In genomic region chr6:33431880-33432541, GRCh38 we compare ENCODE assay signal across 11 cellular contexts. TPM values are rescaled to one million over a fixed set of nuclear protein-coding genes. Genes with fewer than 3 reads are reported as not detected.
DNase-seq lines count a peak whose midpoint lies in the region; ATAC-seq and TF ChIP-seq lines count a peak whose summit lies in the region.
"Had no signal": no experiment of that assay in that cellular context is flagged by ENCODE, and none has a peak within 500 bp of the region (broad histone marks: within the 10 kb centered on the region; RNA-seq: fewer than 3 reads in every experiment).

No MANE protein-coding gene starts in this region.

- no peak overlapping the region for H3K27ac Mint-ChIP-seq in central memory CD8-positive, alpha-beta T cell (ENCODE audit: low read depth)
- H3K27ac Mint-ChIP-seq in nephron progenitor cell: peak overlapping the region; percentile 77

- H3K4me3 ChIP-seq in HUES48 (ENCODE audit: low read depth, low read length): peak overlapping the region; percentile 65

- peak overlapping the region; percentile 65 for H3K9ac ChIP-seq in HUES48 (ENCODE audit: low read depth, low read length)

- no peaks in the 10 kb centered on the region for H3K9me3 ChIP-seq in HUES48 (ENCODE audit: control insufficient read depth, insufficient read depth, low read length)

- H3K4me3 Mint-ChIP-seq in central memory CD8-positive, alpha-beta T cell: peak overlapping the region; percentile 79
- H3K4me3 Mint-ChIP-seq in nephron progenitor cell: peak overlapping the region; percentile 75

- peaks cover 61% of the 10 kb centered on the region for H3K4me1 Mint-ChIP-seq in central memory CD8-positive, alpha-beta T cell
- H3K4me1 Mint-ChIP-seq in nephron progenitor cell: peaks cover 75% of the 10 kb centered on the region

- peak overlapping the region; percentile 98 for H3K27ac ChIP-seq in HUES48 (ENCODE audit: low read depth, low read length)

- DNase-seq in D341Med (ENCODE audit: low spot score) (peak; percentile 15), nephron progenitor cell (no peak), COR-L47 (lab: John Stamatoyannopoulos, UW) (no peak), NCI-H2196 treated with DMSO at 0.1 percent for 48 hours (lab: John Stamatoyannopoulos, UW; ENCODE audit: unreplicated experiment) (no peak), hypothalamus (lab: John Stamatoyannopoulos, UW) (no peak), cerebellum (ENCODE audit: low spot score) (no peak)
- DNase-seq in central memory CD8-positive, alpha-beta T cell (ENCODE audit: low spot score in 2 of 2): no peak
- DNase-seq: activated CD8-positive, alpha-beta memory T cell treated with anti-CD3 and anti-CD28 coated beads, Interleukin-2, amount 50 U/mL, for 4 hours; NCI-H1436 treated with DMSO at 0.1 percent for 48 hours; Right ventricle myocardium superior had no signal

- H3K27me3 Mint-ChIP-seq in central memory CD8-positive, alpha-beta T cell: no peaks in the 10 kb centered on the region
- no peaks in the 10 kb centered on the region for H3K27me3 Mint-ChIP-seq in nephron progenitor cell (ENCODE audit: low read depth, poor library complexity)

- peaks cover 55% of the 10 kb centered on the region for H3K4me1 ChIP-seq in HUES48 (ENCODE audit: control insufficient read depth, insufficient read depth, low read length)

- H3K36me3 ChIP-seq in HUES48 (ENCODE audit: control insufficient read depth, insufficient read depth, low read length): peaks cover 21% of the 10 kb centered on the region

- no peak for TF ChIP-seq CTCF in nephron progenitor cell (IDR thresholded peaks at IDR 0.05)

- H3K9me3 Mint-ChIP-seq in central memory CD8-positive, alpha-beta T cell: no peaks in the 10 kb centered on the region
- H3K9me3 Mint-ChIP-seq in nephron progenitor cell: no peaks in the 10 kb centered on the region

- ATAC-seq in central memory CD8-positive, alpha-beta T cell (replicated peaks; ENCODE audit: extremely low read depth, poor library complexity, severe bottlenecking): no peak

- H3K27me3 ChIP-seq in HUES48 (ENCODE audit: control insufficient read depth, insufficient read depth, low read length): no peaks in the 10 kb centered on the region

- peaks cover 31% of the 10 kb centered on the region for H3K36me3 Mint-ChIP-seq in central memory CD8-positive, alpha-beta T cell (ENCODE audit: insufficient read depth)
- H3K36me3 Mint-ChIP-seq in nephron progenitor cell (ENCODE audit: low read depth): peaks cover 21% of the 10 kb centered on the region

RNA-seq across cellular contexts. Expression of gene SYNGAP1, which starts 12.1 kb away (rescaled TPM):
- 21.4 TPM for total RNA-seq in cerebellum

RNA-seq across cellular contexts. Expression of gene CUTA, which starts 14.1 kb away (rescaled TPM):
- total RNA-seq in cerebellum: 66.1 TPM

RNA-seq across cellular contexts. Expression of gene PHF1, which starts 21.2 kb away (rescaled TPM):
- 18.6 TPM for total RNA-seq in cerebellum

RNA-seq across cellular contexts. Expression of gene ZBTB9, which starts 22.4 kb away (rescaled TPM):
- total RNA-seq in cerebellum: 7.7 TPM

RNA-seq across cellular contexts. Expression of gene KIFC1, which starts 40.4 kb away (rescaled TPM):
- total RNA-seq in cerebellum: 12.3 TPM
